9 cellular contexts compared by ENCODE assay signal in genomic region chr22:36197601-36198146, GRCh38. TPM values are rescaled to one million over a fixed set of nuclear protein-coding genes. Genes with fewer than 3 reads are reported as not detected.
DNase-seq lines count a peak whose midpoint lies in the region; ATAC-seq and TF ChIP-seq lines count a peak whose summit lies in the region.
"Had no signal": no experiment of that assay in that cellular context is flagged by ENCODE, and none has a peak within 500 bp of the region (broad histone marks: within the 10 kb centered on the region; RNA-seq: fewer than 3 reads in every experiment).

No MANE protein-coding gene starts in this region.

- peaks cover under 1% of the 10 kb centered on the region for H3K36me3 ChIP-seq in lower lobe of right lung

- peak; percentile 81 to 86 for ATAC-seq in activated T-cell treated with anti-CD3 and anti-CD28 coated beads, Interleukin-2, amount 50 U/mL, for 72 hours (replicated peaks in 1 of 2)
- ATAC-seq in lower lobe of right lung (peak; percentile 6 to 8), GM18907 (IDR thresholded peaks at IDR 0.05; ENCODE audit: unreplicated experiment) (no peak)
- ATAC-seq: foreskin keratinocyte had no signal

- H3K4me3 ChIP-seq in lower lobe of right lung, result no peak overlapping the region

- no peaks in the 10 kb centered on the region for H3K9me3 Mint-ChIP-seq in activated T-cell treated with anti-CD3 and anti-CD28 coated beads, Interleukin-2, amount 50 U/mL, for 72 hours
- no peaks in the 10 kb centered on the region for H3K9me3 Mint-ChIP-seq in type B pancreatic cell

- no peaks in the 10 kb centered on the region for H3K27me3 Mint-ChIP-seq in activated T-cell treated with anti-CD3 and anti-CD28 coated beads, Interleukin-2, amount 50 U/mL, for 72 hours (ENCODE audit: low read depth)
- no peaks in the 10 kb centered on the region for H3K27me3 Mint-ChIP-seq in type B pancreatic cell

- no peak for TF ChIP-seq CTCF in lower lobe of right lung (IDR thresholded peaks at IDR 0.05)
- TF ChIP-seq CTCF in type B pancreatic cell (conservative IDR thresholded peaks at IDR 0.05), result no peak

- H3K27me3 ChIP-seq in lower lobe of right lung (ENCODE audit: low read depth), result no peaks in the 10 kb centered on the region

- no peaks in the 10 kb centered on the region for H3K36me3 Mint-ChIP-seq in activated T-cell treated with anti-CD3 and anti-CD28 coated beads, Interleukin-2, amount 50 U/mL, for 72 hours (ENCODE audit: insufficient read depth in 2 of 2)
- no peaks in the 10 kb centered on the region for H3K36me3 Mint-ChIP-seq in type B pancreatic cell

- H3K9me3 ChIP-seq in lower lobe of right lung, result no peaks in the 10 kb centered on the region

- peak overlapping the region in 1 of 2 donors; percentile 57 for H3K4me3 Mint-ChIP-seq in activated T-cell treated with anti-CD3 and anti-CD28 coated beads, Interleukin-2, amount 50 U/mL, for 72 hours
- H3K4me3 Mint-ChIP-seq in type B pancreatic cell, result peak overlapping the region; percentile 76

- peak overlapping the region; percentile 46 for H3K27ac ChIP-seq in lower lobe of right lung
- H3K27ac ChIP-seq: foreskin keratinocyte had no signal

- peak overlapping the region; percentile 55 for H3K27ac Mint-ChIP-seq in activated T-cell treated with anti-CD3 and anti-CD28 coated beads, Interleukin-2, amount 50 U/mL, for 72 hours
- H3K27ac Mint-ChIP-seq in type B pancreatic cell, result peak overlapping the region; percentile 85

- DNase-seq in activated CD8-positive, alpha-beta memory T cell treated with anti-CD3 and anti-CD28 coated beads, Interleukin-2, amount 50 U/mL, for 48 hours, result peak; percentile 68
- no peak for DNase-seq in activated CD8-positive, alpha-beta memory T cell treated with anti-CD3 and anti-CD28 coated beads, Interleukin-2, amount 50 U/mL, for 4 hours
- peak; percentile 40 to 53 for DNase-seq in activated T-cell treated with anti-CD3 and anti-CD28 coated beads, Interleukin-2, amount 50 U/mL, for 72 hours
- no peak for DNase-seq in lower lobe of right lung
- no peak for DNase-seq in type B pancreatic cell (ENCODE audit: extremely low spot score, unreplicated experiment)
- DNase-seq in RKO (ENCODE audit: low spot score), result no peak
- no peak for DNase-seq in NCI-H1092 (lab: John Stamatoyannopoulos, UW)
- DNase-seq: foreskin keratinocyte had no signal

- peaks cover 37% of the 10 kb centered on the region for H3K4me1 ChIP-seq in lower lobe of right lung
- H3K4me1 ChIP-seq: foreskin keratinocyte had no signal

- H3K4me1 Mint-ChIP-seq in activated T-cell treated with anti-CD3 and anti-CD28 coated beads, Interleukin-2, amount 50 U/mL, for 72 hours (ENCODE audit: low read depth), result peaks cover 43% of the 10 kb centered on the region
- H3K4me1 Mint-ChIP-seq in type B pancreatic cell (ENCODE audit: unreplicated experiment), result peaks cover 57% of the 10 kb centered on the region

- intact Hi-C loops in lower lobe of right lung (cut with DNase I), result no loop called here

RNA-seq across cellular contexts. Expression of gene APOL4, which starts 3.9 kb away (rescaled TPM):
- 1 to 10 TPM in 1 of 2 donors, under 1 TPM in 1; 0.99 to 2.7 TPM for total RNA-seq in activated T-cell treated with anti-CD3 and anti-CD28 coated beads, Interleukin-2, amount 50 U/mL, for 72 hours
- total RNA-seq in lower lobe of right lung (29.0 TPM), type B pancreatic cell (ENCODE audit: low replicate concordance) (0.67 and 1.4 TPM in 2 replicates)
- total RNA-seq: foreskin keratinocyte had no signal

RNA-seq across cellular contexts. Expression of gene APOL3, which starts 37.1 kb away (rescaled TPM):
- 10 to 100 TPM; 55.6 to 55.7 TPM for total RNA-seq in activated T-cell treated with anti-CD3 and anti-CD28 coated beads, Interleukin-2, amount 50 U/mL, for 72 hours
- 77.0 TPM for total RNA-seq in lower lobe of right lung
- 2.0 and 2.3 TPM in 2 replicates for total RNA-seq in type B pancreatic cell (ENCODE audit: low replicate concordance)

RNA-seq across cellular contexts. Expression of gene APOL2, which starts 41.7 kb away (rescaled TPM):
- 10 to 100 TPM; 64.5 to 69.5 TPM for total RNA-seq in activated T-cell treated with anti-CD3 and anti-CD28 coated beads, Interleukin-2, amount 50 U/mL, for 72 hours
- total RNA-seq in lower lobe of right lung (56.0 TPM), type B pancreatic cell (ENCODE audit: low replicate concordance) (23.7 and 30.4 TPM in 2 replicates)

RNA-seq across cellular contexts. Expression of gene APOL1, which starts 55.3 kb away (rescaled TPM):
- total RNA-seq in activated T-cell treated with anti-CD3 and anti-CD28 coated beads, Interleukin-2, amount 50 U/mL, for 72 hours, result 10 to 100 TPM; 32.7 to 44.5 TPM
- total RNA-seq in lower lobe of right lung (85.8 TPM), type B pancreatic cell (ENCODE audit: low replicate concordance) (5.4 and 6.8 TPM in 2 replicates)

Comparison
In these comparisons a context has a peak if more than half of its experiments do, and no peak if none do; other contexts are left out.
1. DNase-seq: peak in activated CD8-positive, alpha-beta memory T cell treated with anti-CD3 and anti-CD28 coated beads, Interleukin-2, amount 50 U/mL, for 48 hours (single experiment) and activated T-cell treated with anti-CD3 and anti-CD28 coated beads, Interleukin-2, amount 50 U/mL, for 72 hours (2 of 2); none in activated CD8-positive, alpha-beta memory T cell treated with anti-CD3 and anti-CD28 coated beads, Interleukin-2, amount 50 U/mL, for 4 hours (single experiment), lower lobe of right lung (single experiment), type B pancreatic cell (single experiment), RKO (single experiment) and NCI-H1092 (single experiment).
2. RNA of gene APOL3, which starts 37.1 kb away (total RNA-seq): 77.0 TPM in lower lobe of right lung (single experiment) and 55.6 to 55.7 TPM in activated T-cell treated with anti-CD3 and anti-CD28 coated beads, Interleukin-2, amount 50 U/mL, for 72 hours; 2.0 to 2.3 TPM in type B pancreatic cell; every median in the first group is over 10 times any median in the second.